ENCODE assay signal across 8 cellular contexts in the genomic region with DNA sequence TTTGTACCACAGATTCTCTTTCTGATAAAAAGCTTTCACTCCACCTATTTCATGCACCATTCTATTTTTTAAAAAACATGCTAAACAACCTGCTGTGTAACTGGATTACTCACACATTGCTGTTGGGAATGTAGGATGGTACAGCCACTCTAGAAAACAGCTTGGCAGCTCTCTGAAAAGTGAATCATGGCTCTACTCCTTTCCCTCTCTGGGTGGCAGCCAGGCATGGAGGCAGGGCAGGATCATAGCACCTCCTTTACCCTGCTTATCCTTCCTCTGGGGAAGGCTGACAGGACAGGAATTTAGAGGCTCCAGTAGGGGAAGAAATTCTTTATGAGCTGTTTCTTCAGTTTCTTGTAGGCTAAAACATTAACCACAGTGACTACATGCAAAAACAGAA. TPM values are rescaled to one million over a fixed set of nuclear protein-coding genes. Genes with fewer than 3 reads are reported as not detected.
A peak's percentile ranks its signal among the peaks of the same experiment; 100 is the strongest.
DNase-seq lines count a peak whose midpoint lies in the region; ATAC-seq, FAIRE-seq and TF ChIP-seq lines count a peak whose summit lies in the region.

No MANE protein-coding gene starts in this region.

- no peaks in the 10 kb centered on the region for H3K27me3 ChIP-seq in pancreas

- peak overlapping the region in 2 of 4 donors; percentile 8 to 34 for H3K27ac ChIP-seq in pancreas

- DNase-seq in GM04504 (ENCODE audit: low read depth), result peak; percentile 66
- peak; percentile 65 for DNase-seq in RCC 7860 (ENCODE audit: low spot score)
- peak; percentile 14 for DNase-seq in foreskin melanocyte
- peak in 3 of 6 donors; percentile 26 to 56 (median 56) for DNase-seq in pancreas
- no peak for DNase-seq in SKM-1 (lab: John Stamatoyannopoulos, UW; ENCODE audit: unreplicated experiment)
- no peak for DNase-seq in G401 (ENCODE audit: low spot score)

- no peaks in the 10 kb centered on the region for H3K36me3 ChIP-seq in pancreas

- H3K4me1 ChIP-seq in pancreas, result peaks cover 0 to 16% (median 4%) of the 10 kb centered on the region in 3 donors

- no peak for TF ChIP-seq CTCF in pancreas (IDR thresholded peaks at IDR 0.05)

- ATAC-seq in pancreas, result peak in 3 of 4 donors; percentile 55 to 80 (median 68)
- ATAC-seq in HG03521 (IDR thresholded peaks at IDR 0.05; ENCODE audit: unreplicated experiment), result no peak
- no peak for ATAC-seq in GM21526 (IDR thresholded peaks at IDR 0.05; ENCODE audit: low FRiP score, unreplicated experiment)

- no peak overlapping the region for H3K4me3 ChIP-seq in pancreas

- intact Hi-C loops in pancreas (cut with DNase I), result loop anchor here in 2 of 3 donors (10.0 kb wide), 1 partner anchor 90 kb away; no protein-coding TSS in a partner anchor

- H3K9me3 ChIP-seq in pancreas, result no peaks in the 10 kb centered on the region

- in situ Hi-C loops in G401 (cut with HindIII; ENCODE audit: low sequenced_read_pairs), result no loop called here

- FAIRE-seq in RCC 7860 (lab: Jason Lieb, UNC), result peak; percentile 86
- FAIRE-seq in pancreas (lab: Jason Lieb, UNC), result no peak

RNA-seq across cellular contexts. Expression of a gene that starts 6.7 kb away (rescaled TPM):
- total RNA-seq in pancreas, result 1 to 10 TPM in 3 of 6 donors, under 1 TPM in 3; 0.63 to 9.6 (median 1.7) TPM
- 1 to 10 TPM in 1 of 2 donors, under 1 TPM in 1; 0.72 to 1.2 TPM for polyA plus RNA-seq in pancreas
- not detected in 2 replicates for total RNA-seq in G401 (2014; rRNA removed; shearing (Covaris generic))

RNA-seq across cellular contexts. Expression of a gene that starts 34.1 kb away (rescaled TPM):
- 1 to 10 TPM; 4.4 to 9.9 (median 7.2) TPM for total RNA-seq in pancreas
- polyA plus RNA-seq in pancreas, result 10 to 100 TPM in 1 of 2 donors, 1 to 10 TPM in 1; 5.5 to 10.9 TPM
- 10.8 and 15.5 TPM in 2 replicates for total RNA-seq in G401 (2014; rRNA removed; shearing (Covaris generic))

RNA-seq across cellular contexts. Expression of a gene that starts 50.0 kb away (rescaled TPM):
- 100 to 1,000 TPM; 511 to 945 (median 775) TPM for total RNA-seq in pancreas
- 1,000 to 10,000 TPM in 1 of 2 donors, 100 to 1,000 TPM in 1; 995 to 1,464 TPM for polyA plus RNA-seq in pancreas
- 1,276 and 1,316 TPM in 2 replicates for total RNA-seq in G401 (2014; rRNA removed; shearing (Covaris generic))

RNA-seq across cellular contexts. Expression of a gene that starts 50.5 kb away (rescaled TPM):
- 1 to 10 TPM in 3 of 6 donors, under 1 TPM in 3; 0.13 to 4.7 (median 1.0) TPM for total RNA-seq in pancreas
- 1 to 10 TPM in 1 of 2 donors, under 1 TPM in 1; 0.82 to 1.6 TPM for polyA plus RNA-seq in pancreas
- not detected in 2 replicates for total RNA-seq in G401 (2014; rRNA removed; shearing (Covaris generic))

Comparison
In these comparisons a context has a peak if more than half of its experiments do, and no peak if none do; other contexts are left out.
1. DNase-seq: peak in GM04504 (single experiment), RCC 7860 (single experiment) and foreskin melanocyte (single experiment); none in SKM-1 (single experiment) and G401 (single experiment).
2. ATAC-seq: peak in pancreas (3 of 4); none in HG03521 (single experiment) and GM21526 (single experiment).